8 cellular contexts compared by ENCODE assay signal in the genomic region with DNA sequence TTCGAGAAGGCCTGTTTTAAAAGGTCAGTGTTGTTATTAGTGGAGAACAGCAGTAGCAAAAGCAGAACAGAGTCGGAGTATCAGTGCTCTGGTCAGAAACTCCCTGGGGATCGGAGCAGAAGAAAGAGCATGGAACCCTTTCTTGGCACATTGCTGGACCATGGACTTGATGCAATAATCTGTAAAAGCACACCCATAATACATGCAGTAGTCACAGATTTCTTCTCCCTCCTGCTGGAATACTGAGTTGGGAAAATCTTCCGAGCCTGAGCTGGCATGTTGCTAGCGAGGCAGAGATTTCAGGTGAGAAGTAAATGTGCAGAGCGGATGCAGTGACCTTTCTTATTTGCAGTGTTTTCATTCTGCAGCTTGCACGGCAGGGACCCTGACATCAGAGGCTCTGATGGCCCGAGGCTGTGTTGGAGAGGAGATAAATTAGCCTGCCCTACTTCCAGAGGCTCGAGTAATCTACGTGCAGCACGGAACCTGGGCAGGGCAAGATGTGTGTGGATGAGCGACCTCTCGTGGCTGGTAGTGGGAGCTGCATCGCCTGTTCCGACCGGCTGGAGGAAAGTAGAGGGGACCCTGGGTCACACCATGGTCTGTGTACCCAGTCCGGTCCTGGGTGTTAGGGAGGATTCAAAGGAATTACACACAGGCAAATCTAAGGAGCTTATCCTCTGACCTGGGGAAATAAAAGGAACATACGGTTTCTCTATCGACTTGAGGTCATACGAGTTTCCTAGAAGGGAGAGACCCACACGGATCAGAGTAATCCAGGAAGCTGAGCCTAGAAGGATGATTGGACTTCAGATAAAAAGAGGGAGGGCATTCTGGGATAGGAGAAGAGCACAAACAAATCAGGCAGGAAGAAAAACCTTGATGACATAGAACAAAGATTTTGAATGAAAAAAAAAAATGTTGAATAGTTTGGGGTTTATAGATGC.
DNase-seq lines count a peak whose midpoint lies in the region; ATAC-seq, FAIRE-seq and TF ChIP-seq lines count a peak whose summit lies in the region.

No MANE protein-coding gene starts in this region.

- TF ChIP-seq CTCF in kidney (IDR thresholded peaks at IDR 0.05; ENCODE audit: borderline replicate concordance, extremely low read depth, insufficient read depth): peak; percentile 88

- H3K4me1 ChIP-seq in kidney (ENCODE audit: control insufficient read depth in 1 of 2, insufficient read depth in 1 of 2, low read depth in 1 of 2, low read length in 2 of 2): peaks cover 3 to 5% of the 10 kb centered on the region in 2 donors

- H3K36me3 ChIP-seq in kidney (ENCODE audit: control insufficient read depth in 1 of 2, insufficient read depth in 2 of 2, low read length in 2 of 2): no peaks in the 10 kb centered on the region

- ATAC-seq in HG02852 (IDR thresholded peaks at IDR 0.05; ENCODE audit: unreplicated experiment): peak; percentile 81
- ATAC-seq in activated CD4-positive, CD25-positive, alpha-beta regulatory T cell treated with anti-CD3 and anti-CD28 coated beads, Interleukin-2, amount 50 U/mL, for 24 hours: peak; percentile 80 to 81

- no peak overlapping the region for H3K9ac ChIP-seq in kidney (ENCODE audit: low read length in 2 of 2)

- no peak for FAIRE-seq in kidney (lab: Jason Lieb, UNC)

- H3K9me3 ChIP-seq in kidney (ENCODE audit: control insufficient read depth in 1 of 2, low read length in 2 of 2): no peaks in the 10 kb centered on the region

- H3K4me3 ChIP-seq in kidney (ENCODE audit: low read length in 2 of 2): peak overlapping the region; percentile 30 to 42

- intact Hi-C loops in kidney (cut with DNase I): no loop called here

- H3K27ac ChIP-seq in kidney (ENCODE audit: low read depth in 2 of 2, low read length in 2 of 2): no peak overlapping the region

- DNase-seq in NCI-H1092 treated with DMSO at 0.1 percent for 48 hours (lab: John Stamatoyannopoulos, UW): peak; percentile 8
- no peak for DNase-seq in NCI-H1092 (lab: John Stamatoyannopoulos, UW)
- peak; percentile 66 for DNase-seq in NCI-H2081 treated with DMSO at 0.1 percent for 48 hours (lab: John Stamatoyannopoulos, UW)
- DNase-seq in central memory CD4-positive, alpha-beta T cell: peak; percentile 40
- DNase-seq in kidney: peak; percentile 82
- DNase-seq in stimulated activated CD4-positive, alpha-beta T cell treated with anti-CD3 and anti-CD28 coated beads, Interleukin-1b, Interleukin-23, amount 100 ng/mL, for 48 hours: peak; percentile 65
